ENCODE assay signal across 1 cellular context in the genomic region with DNA sequence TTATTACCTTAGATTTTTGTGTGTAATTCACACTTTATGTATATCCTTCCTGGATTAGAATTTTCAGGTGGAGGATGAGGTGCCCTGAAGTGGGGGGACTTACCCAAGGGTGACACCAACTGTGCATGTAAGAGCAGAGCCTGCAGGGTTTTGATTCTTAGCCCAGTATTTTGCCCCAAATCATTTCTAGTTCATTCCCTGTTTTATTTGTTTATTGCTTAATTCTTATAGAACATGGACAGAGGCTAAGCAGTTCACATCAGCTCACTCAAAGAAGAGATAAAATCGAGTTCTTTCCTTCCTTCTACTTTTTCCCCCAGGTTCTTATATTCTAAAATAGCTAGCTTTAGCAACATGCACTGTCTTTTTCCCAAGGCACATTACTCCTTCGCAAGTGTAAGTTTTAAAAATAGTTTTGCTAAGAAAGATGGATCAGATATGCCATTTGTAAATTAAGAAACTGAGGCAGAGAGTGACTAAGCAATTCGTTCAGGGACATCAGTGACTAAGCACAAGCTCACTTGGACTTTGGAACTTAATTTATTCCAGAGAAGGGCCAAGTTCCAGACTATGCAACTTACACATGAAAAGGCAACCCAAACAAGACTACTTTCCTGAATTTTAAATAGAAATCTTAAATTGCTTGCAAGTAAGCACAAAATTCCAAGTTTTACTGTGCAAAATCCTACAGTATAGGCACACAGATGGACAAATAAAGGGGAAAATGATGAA.
TF ChIP-seq lines count a peak whose summit lies in the region.

No MANE protein-coding gene starts in this region.

TF ChIP-seq in GM23338, 12 proteins besides CTCF, POLR2A, EP300 and RAD21 (continued from another document):
- TF ChIP-seq, protein P1, sequence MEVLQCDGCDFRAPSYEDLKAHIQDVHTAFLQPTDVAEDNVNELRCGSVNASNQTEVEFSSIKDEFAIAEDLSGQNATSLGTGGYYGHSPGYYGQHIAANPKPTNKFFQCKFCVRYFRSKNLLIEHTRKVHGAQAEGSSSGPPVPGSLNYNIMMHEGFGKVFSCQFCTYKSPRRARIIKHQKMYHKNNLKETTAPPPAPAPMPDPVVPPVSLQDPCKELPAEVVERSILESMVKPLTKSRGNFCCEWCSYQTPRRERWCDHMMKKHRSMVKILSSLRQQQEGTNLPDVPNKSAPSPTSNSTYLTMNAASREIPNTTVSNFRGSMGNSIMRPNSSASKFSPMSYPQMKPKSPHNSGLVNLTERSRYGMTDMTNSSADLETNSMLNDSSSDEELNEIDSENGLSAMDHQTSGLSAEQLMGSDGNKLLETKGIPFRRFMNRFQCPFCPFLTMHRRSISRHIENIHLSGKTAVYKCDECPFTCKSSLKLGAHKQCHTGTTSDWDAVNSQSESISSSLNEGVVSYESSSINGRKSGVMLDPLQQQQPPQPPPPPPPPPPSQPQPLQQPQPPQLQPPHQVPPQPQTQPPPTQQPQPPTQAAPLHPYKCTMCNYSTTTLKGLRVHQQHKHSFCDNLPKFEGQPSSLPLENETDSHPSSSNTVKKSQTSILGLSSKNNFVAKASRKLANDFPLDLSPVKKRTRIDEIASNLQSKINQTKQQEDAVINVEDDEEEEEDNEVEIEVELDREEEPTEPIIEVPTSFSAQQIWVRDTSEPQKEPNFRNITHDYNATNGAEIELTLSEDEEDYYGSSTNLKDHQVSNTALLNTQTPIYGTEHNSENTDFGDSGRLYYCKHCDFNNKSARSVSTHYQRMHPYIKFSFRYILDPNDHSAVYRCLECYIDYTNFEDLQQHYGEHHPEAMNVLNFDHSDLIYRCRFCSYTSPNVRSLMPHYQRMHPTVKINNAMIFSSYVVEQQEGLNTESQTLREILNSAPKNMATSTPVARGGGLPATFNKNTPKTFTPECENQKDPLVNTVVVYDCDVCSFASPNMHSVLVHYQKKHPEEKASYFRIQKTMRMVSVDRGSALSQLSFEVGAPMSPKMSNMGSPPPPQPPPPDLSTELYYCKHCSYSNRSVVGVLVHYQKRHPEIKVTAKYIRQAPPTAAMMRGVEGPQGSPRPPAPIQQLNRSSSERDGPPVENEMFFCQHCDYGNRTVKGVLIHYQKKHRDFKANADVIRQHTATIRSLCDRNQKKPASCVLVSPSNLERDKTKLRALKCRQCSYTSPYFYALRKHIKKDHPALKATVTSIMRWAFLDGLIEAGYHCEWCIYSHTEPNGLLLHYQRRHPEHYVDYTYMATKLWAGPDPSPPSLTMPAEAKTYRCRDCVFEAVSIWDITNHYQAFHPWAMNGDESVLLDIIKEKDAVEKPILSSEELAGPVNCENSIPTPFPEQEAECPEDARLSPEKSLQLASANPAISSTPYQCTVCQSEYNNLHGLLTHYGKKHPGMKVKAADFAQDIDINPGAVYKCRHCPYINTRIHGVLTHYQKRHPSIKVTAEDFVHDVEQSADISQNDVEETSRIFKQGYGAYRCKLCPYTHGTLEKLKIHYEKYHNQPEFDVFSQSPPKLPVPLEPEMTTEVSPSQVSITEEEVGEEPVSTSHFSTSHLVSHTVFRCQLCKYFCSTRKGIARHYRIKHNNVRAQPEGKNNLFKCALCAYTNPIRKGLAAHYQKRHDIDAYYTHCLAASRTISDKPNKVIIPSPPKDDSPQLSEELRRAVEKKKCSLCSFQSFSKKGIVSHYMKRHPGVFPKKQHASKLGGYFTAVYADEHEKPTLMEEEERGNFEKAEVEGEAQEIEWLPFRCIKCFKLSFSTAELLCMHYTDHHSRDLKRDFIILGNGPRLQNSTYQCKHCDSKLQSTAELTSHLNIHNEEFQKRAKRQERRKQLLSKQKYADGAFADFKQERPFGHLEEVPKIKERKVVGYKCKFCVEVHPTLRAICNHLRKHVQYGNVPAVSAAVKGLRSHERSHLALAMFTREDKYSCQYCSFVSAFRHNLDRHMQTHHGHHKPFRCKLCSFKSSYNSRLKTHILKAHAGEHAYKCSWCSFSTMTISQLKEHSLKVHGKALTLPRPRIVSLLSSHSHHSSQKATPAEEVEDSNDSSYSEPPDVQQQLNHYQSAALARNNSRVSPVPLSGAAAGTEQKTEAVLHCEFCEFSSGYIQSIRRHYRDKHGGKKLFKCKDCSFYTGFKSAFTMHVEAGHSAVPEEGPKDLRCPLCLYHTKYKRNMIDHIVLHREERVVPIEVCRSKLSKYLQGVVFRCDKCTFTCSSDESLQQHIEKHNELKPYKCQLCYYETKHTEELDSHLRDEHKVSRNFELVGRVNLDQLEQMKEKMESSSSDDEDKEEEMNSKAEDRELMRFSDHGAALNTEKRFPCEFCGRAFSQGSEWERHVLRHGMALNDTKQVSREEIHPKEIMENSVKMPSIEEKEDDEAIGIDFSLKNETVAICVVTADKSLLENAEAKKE (CRISPR knock-in tag; IDR thresholded peaks at IDR 0.05) = no peak
